ENCODE assay signal across 28 cellular contexts in the genomic region with DNA sequence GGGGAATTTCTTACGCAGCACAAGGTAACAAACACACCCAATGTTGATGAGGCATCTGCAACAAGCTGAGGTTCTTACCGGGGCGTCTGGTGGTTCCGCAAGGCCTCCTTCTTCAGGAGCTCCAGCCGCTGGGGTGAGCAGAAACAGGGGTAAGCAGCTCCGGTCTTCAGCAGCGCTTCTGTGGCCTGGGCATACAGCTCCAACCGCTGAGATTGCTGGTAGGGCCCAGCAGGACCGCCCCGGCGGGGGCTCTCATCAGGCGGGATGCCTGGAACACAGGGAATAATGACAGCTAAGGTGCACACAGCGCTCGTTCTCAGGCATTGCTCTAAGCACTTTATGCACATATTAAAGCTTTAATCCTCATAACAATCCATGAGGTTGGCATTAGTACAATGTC. TPM values are rescaled to one million over a fixed set of nuclear protein-coding genes. Genes with fewer than 3 reads are reported as not detected.
DNase-seq lines count a peak whose midpoint lies in the region; ATAC-seq, FAIRE-seq and TF ChIP-seq lines count a peak whose summit lies in the region.
"Had no signal": no experiment of that assay in that cellular context is flagged by ENCODE, and none has a peak within 500 bp of the region (broad histone marks: within the 10 kb centered on the region; RNA-seq: fewer than 3 reads in every experiment).

No MANE protein-coding gene starts in this region.

- H2AFZ ChIP-seq in HepG2 (ENCODE audit: low read length) = no peak overlapping the region
- H2AFZ ChIP-seq in IMR-90 (replicated peaks; ENCODE audit: low read length, poor library complexity) = no peak overlapping the region

- no peak overlapping the region for H3K4ac ChIP-seq in IMR-90 (ENCODE audit: low read depth, low read length)

- H3K27me3 ChIP-seq in HepG2 (ENCODE audit: control insufficient read depth in 1 of 2, insufficient read depth in 2 of 2, low read length in 2 of 2) (no peaks in the 10 kb centered on the region), right lobe of liver (no peaks in the 10 kb centered on the region), IMR-90 (ENCODE audit: control insufficient read depth, insufficient read depth, low read length) (no peaks in the 10 kb centered on the region), spleen (replicated peaks in 1 of 7) (no peaks in the 10 kb centered on the region)
- H3K27me3 ChIP-seq: BLaER1 treated with 17β-estradiol and CSF1 and Interleukin-3, amounts not matched to agents 10 nM and 100 nM had no signal

- no TSS peak for BruUV-seq in HepG2 (replicated peaks; lab: Mats Ljungman, UMichigan)
- BruUV-seq in IMR-90 (replicated peaks; lab: Mats Ljungman, UMichigan) = no TSS peak

- H3K9me3 ChIP-seq in HepG2 (ENCODE audit: low read length) (no peaks in the 10 kb centered on the region), right lobe of liver (no peaks in the 10 kb centered on the region), IMR-90 (ENCODE audit: control insufficient read depth, insufficient read depth, low read length) (no peaks in the 10 kb centered on the region), spleen (no peaks in the 10 kb centered on the region)
- H3K9me3 ChIP-seq: A549; BLaER1 treated with 17β-estradiol and CSF1 and Interleukin-3, amounts not matched to agents 10 nM and 100 nM; Caco-2 had no signal

- dilution Hi-C loops in IMR-90 (cut with HindIII; ENCODE audit: low sequenced_read_pairs, unreplicated experiment) = no loop called here

- H3K36me3 ChIP-seq in HepG2 (replicated peaks in 1 of 2; ENCODE audit: control insufficient read depth in 1 of 2, insufficient read depth in 2 of 2, low read length in 2 of 2) = peaks cover 45 to 71% of the 10 kb centered on the region in 2 experiments
- H3K36me3 ChIP-seq in right lobe of liver = peaks cover 0 to 52% (median 24%) of the 10 kb centered on the region in 4 donors
- H3K36me3 ChIP-seq in IMR-90 (ENCODE audit: control insufficient read depth, insufficient read depth, low read length) = peaks cover 49% of the 10 kb centered on the region
- H3K36me3 ChIP-seq in spleen = peaks cover 3 to 100% (median 78%) of the 10 kb centered on the region in 6 donors

- H3K79me2 ChIP-seq in HepG2 (ENCODE audit: insufficient read depth, low read length) = peaks cover 4% of the 10 kb centered on the region

- CTCF ChIA-PET in HepG2 (lab: Yijun Ruan, JAX; ENCODE audit: low intra/inter-chr PET ratio, low total read pairs) (no interaction called here), IMR-90 (lab: Yijun Ruan, JAX) (no interaction called here)

- 98% methylated on average over 14 of the region's 14 CpGs for WGBS in HepG2 (ENCODE audit: low lambda C conversion rate)
- no CpG with 5 or more reads among the region's 14 CpGs for WGBS in right lobe of liver (ENCODE audit: insufficient coverage, low coverage, low lambda C conversion rate, missing lambda C conversion rate)
- 96% methylated on average over 4 of the region's 14 CpGs; no CpG with 5 or more reads in 1 of the 2 experiments for WGBS in IMR-90 (ENCODE audit: extremely low coverage in 2 of 2, insufficient read length in 1 of 2), 2 experiments
- WGBS in spleen, 5 donors = 94 to 99% (median 97%) methylated on average over 8 to 14 of the region's 14 CpGs

- H3K4me3 Mint-ChIP-seq in chondrocyte (ENCODE audit: unreplicated experiment) = no peak overlapping the region
- H3K4me3 Mint-ChIP-seq: B cell; CD4-positive, alpha-beta T cell; CD8-positive, alpha-beta T cell had no signal

- H2BK5ac ChIP-seq in IMR-90 (ENCODE audit: low read depth, low read length, poor library complexity, severe bottlenecking) = no peak overlapping the region

- peak overlapping the region; percentile 42 for H2AK9ac ChIP-seq in IMR-90 (replicated peaks; ENCODE audit: low read depth, low read length, poor library complexity)

- POLR2A ChIA-PET in HepG2 (lab: Yijun Ruan, JAX) = interaction anchor here (3.3 kb wide), 1 partner anchor 13 kb away, joined by 16 read pairs; a partner anchor contains a TSS
- POLR2A ChIA-PET in IMR-90 (lab: Charles Lee; ENCODE audit: unreplicated experiment) = no interaction called here

- H2AK5ac ChIP-seq in IMR-90 (ENCODE audit: low read depth, low read length) = no peak overlapping the region

- TF ChIP-seq RAD21 in HepG2 (CRISPR knock-in tag; IDR thresholded peaks at IDR 0.05) (no peak), IMR-90 (IDR thresholded peaks at IDR 0.05; ENCODE audit: low read length) (no peak)

- H3K27me3 Mint-ChIP-seq in chondrocyte (ENCODE audit: low read depth) = no peaks in the 10 kb centered on the region
- H3K27me3 Mint-ChIP-seq: B cell; CD4-positive, alpha-beta T cell had no signal

- H3K9ac ChIP-seq in HepG2 (ENCODE audit: insufficient read depth, low read depth, low read length) (no peak overlapping the region), IMR-90 (ENCODE audit: low read depth, low read length) (no peak overlapping the region)
- H3K9ac ChIP-seq: BLaER1 treated with 17β-estradiol and CSF1 and Interleukin-3, amounts not matched to agents 10 nM and 100 nM had no signal

- no peak for DNase-seq in HepG2 (ENCODE audit: low spot score)
- no peak for DNase-seq in right lobe of liver
- no peak for DNase-seq in IMR-90
- DNase-seq in chondrocyte (ENCODE audit: low spot score) = peak; percentile 70
- peak; percentile 37 for DNase-seq in spleen
- DNase-seq in RKO (ENCODE audit: low spot score) = no peak
- DNase-seq in stimulated activated CD4-positive, alpha-beta T cell treated with anti-CD3 and anti-CD28 coated beads, Interleukin-12 subunit alpha, Interleukin-12 subunit beta, amount 100 ng/mL, for 4 hours = no peak
- DNase-seq: AML-193; Caco-2; Calu3; CD4-positive, alpha-beta T cell; CD8-positive, alpha-beta T cell; DMS 273 treated with DMSO at 0.1 percent for 48 hours; DMS153; DMS53; DMS79; DND-41; EL; GDM1 had no signal

- H4K91ac ChIP-seq in IMR-90 (ENCODE audit: insufficient read depth, low read depth, low read length) = no peak overlapping the region

- peaks cover 0 to 13% of the 10 kb centered on the region in 2 experiments; a peak in 2 of 4 replicates for H3K79me1 ChIP-seq in IMR-90 (ENCODE audit: low read depth in 1 of 2, low read length in 2 of 2)

- H3K27ac Mint-ChIP-seq in chondrocyte (ENCODE audit: unreplicated experiment) = no peak overlapping the region
- H3K27ac Mint-ChIP-seq: B cell; CD4-positive, alpha-beta T cell; CD8-positive, alpha-beta T cell had no signal

- no peaks in the 10 kb centered on the region for H3K4me1 Mint-ChIP-seq in chondrocyte (ENCODE audit: low read depth)
- H3K4me1 Mint-ChIP-seq: B cell had no signal

- H3K18ac ChIP-seq in IMR-90 (ENCODE audit: low read depth, low read length) = no peak overlapping the region

- no peak overlapping the region for H4K8ac ChIP-seq in IMR-90 (ENCODE audit: low read depth in 2 of 2, low read length in 2 of 2)

- intact Hi-C loops in HepG2 (cut with micrococcal nuclease; ENCODE audit: unreplicated experiment) (no loop called here), right lobe of liver (cut with DNase I) (no loop called here), IMR-90 (cut with micrococcal nuclease) (no loop called here), spleen (cut with DNase I; ENCODE audit: low total_unique reads) (no loop called here)

- FAIRE-seq in HepG2 (lab: Jason Lieb, UNC) = no peak
- FAIRE-seq: A549, GM12878, GM12892, GM18507 had no signal

- H3K9me1 ChIP-seq in IMR-90 (ENCODE audit: insufficient read depth, low read length) = no peaks in the 10 kb centered on the region

- H3K23ac ChIP-seq in IMR-90 (ENCODE audit: low read depth, low read length) = no peak overlapping the region

- H3K27ac ChIP-seq in HepG2 (ENCODE audit: extremely low read length, insufficient read depth, low read length) (no peak overlapping the region), right lobe of liver (no peak overlapping the region), IMR-90 (ENCODE audit: insufficient read depth, low read length) (no peak overlapping the region), spleen (no peak overlapping the region)
- H3K27ac ChIP-seq: 22Rv1; A549; BLaER1 treated with 17β-estradiol and CSF1 and Interleukin-3, amounts not matched to agents 10 nM and 100 nM; C4-2B had no signal

- no peak overlapping the region for H2BK15ac ChIP-seq in IMR-90 (ENCODE audit: low read depth, low read length)

- no peak overlapping the region for H2BK120ac ChIP-seq in IMR-90 (ENCODE audit: low read depth, low read length)

- H3K4me3 ChIP-seq in HepG2 (replicated peaks in 1 of 3; ENCODE audit: insufficient read depth in 1 of 3, low read depth in 2 of 3, low read length in 3 of 3) (no peak overlapping the region), right lobe of liver (no peak overlapping the region), IMR-90 (ENCODE audit: insufficient read depth, low read depth, low read length) (no peak overlapping the region), spleen (no peak overlapping the region)
- H3K4me3 ChIP-seq: A549; BLaER1 treated with 17β-estradiol and CSF1 and Interleukin-3, amounts not matched to agents 10 nM and 100 nM; GM12878 had no signal

- TF ChIP-seq EP300 in HepG2 (IDR thresholded peaks at IDR 0.05; ENCODE audit: low read depth in 2 of 2, low read length in 2 of 2) = no peak
- TF ChIP-seq EP300 in HepG2 (CRISPR knock-in tag; IDR thresholded peaks at IDR 0.05; ENCODE audit: borderline replicate concordance) = no peak

- TF ChIP-seq CTCF in HepG2 (CRISPR knock-in tag; IDR thresholded peaks at IDR 0.05) (no peak), right lobe of liver (IDR thresholded peaks at IDR 0.05) (no peak), IMR-90 (conservative IDR thresholded peaks at IDR 0.05; ENCODE audit: low read depth, low read length) (no peak), chondrocyte (IDR thresholded peaks at IDR 0.05) (no peak), spleen (IDR thresholded peaks at IDR 0.05 in 8 of 11, conservative IDR thresholded peaks at IDR 0.05 in 3 of 11) (no peak)

- no peak overlapping the region for H4K5ac ChIP-seq in IMR-90 (ENCODE audit: low read depth, low read length)

- H4K20me1 ChIP-seq in HepG2 (ENCODE audit: insufficient read depth, low read length) (no peaks in the 10 kb centered on the region), IMR-90 (ENCODE audit: insufficient read depth, low read length) (no peaks in the 10 kb centered on the region)

- H2BK20ac ChIP-seq in IMR-90 (ENCODE audit: low read depth, low read length) = no peak overlapping the region

- H3K4me1 ChIP-seq in HepG2 (ENCODE audit: insufficient read depth, low read length) = peaks cover 18% of the 10 kb centered on the region
- peaks cover 0 to 4% (median 0%) of the 10 kb centered on the region in 4 donors for H3K4me1 ChIP-seq in right lobe of liver
- no peaks in the 10 kb centered on the region for H3K4me1 ChIP-seq in IMR-90 (ENCODE audit: control insufficient read depth, insufficient read depth, low read length)
- H3K4me1 ChIP-seq in spleen = no peaks in the 10 kb centered on the region
- H3K4me1 ChIP-seq: Caco-2 had no signal

- no peak for TF ChIP-seq POLR2A in HepG2 (IDR thresholded peaks at IDR 0.05; ENCODE audit: insufficient read depth in 1 of 2, low read depth in 2 of 2, low read length in 2 of 2)
- no peak for TF ChIP-seq POLR2A in right lobe of liver (IDR thresholded peaks at IDR 0.05)
- no peak for TF ChIP-seq POLR2A in IMR-90 (IDR thresholded peaks at IDR 0.05; ENCODE audit: low read depth, low read length)
- TF ChIP-seq POLR2A in spleen (IDR thresholded peaks at IDR 0.05) = no peak

- H3K4me2 ChIP-seq in HepG2 (ENCODE audit: low read depth, low read length) (no peak overlapping the region), IMR-90 (ENCODE audit: low read depth, low read length) (no peak overlapping the region)
- H3K4me2 ChIP-seq: A549; BLaER1 treated with 17β-estradiol and CSF1 and Interleukin-3, amounts not matched to agents 10 nM and 100 nM had no signal

- peaks cover 28% of the 10 kb centered on the region for H3K36me3 Mint-ChIP-seq in chondrocyte (ENCODE audit: low read depth)

- no peak overlapping the region for H3K14ac ChIP-seq in IMR-90 (replicated peaks; ENCODE audit: low read depth, low read length)

- ATAC-seq in HepG2 (no peak), right lobe of liver (no peak), IMR-90 (ENCODE audit: low read depth) (no peak), GM19328 (IDR thresholded peaks at IDR 0.05; ENCODE audit: unreplicated experiment) (no peak)
- ATAC-seq: CD8-positive, alpha-beta T cell; GM12878 had no signal

- no peak overlapping the region for H3K56ac ChIP-seq in IMR-90 (ENCODE audit: extremely low read depth, insufficient read depth, low read length)

- H3K9me3 Mint-ChIP-seq in chondrocyte (ENCODE audit: low read depth) = no peaks in the 10 kb centered on the region
- H3K9me3 Mint-ChIP-seq: CD4-positive, alpha-beta T cell; CD8-positive, alpha-beta T cell had no signal

- in situ Hi-C loops in HepG2 (cut with HindIII; ENCODE audit: extremely low pct_ligation_motif_present, low pct_unique_long_range_greater_than_20kb) = no loop called here
- in situ Hi-C loops in IMR-90 (cut with MboI; ENCODE audit: low sequenced_read_pairs) = no loop called here

RNA-seq across cellular contexts. Expression of a gene that starts 12.7 kb away (rescaled TPM):
- total RNA-seq in HepG2 (2016; rRNA removed; fragmentation: Illumina TruSeq; extraction: Trizol) (80.4 and 84.2 TPM in 2 replicates), right lobe of liver (10 to 100 TPM; 14.9 to 47.7 (median 15.9) TPM), IMR-90 (2012; rRNA removed) (23.3 and 28.1 TPM in 2 replicates), chondrocyte (13.3 to 21.4 TPM (median 13.9 TPM) in 3 replicates), spleen (10 to 100 TPM; 10.7 to 21.8 (median 19.3) TPM)
- 18.1 and 20.7 TPM in 2 replicates for total RNA-seq in HepG2 (2016; cell fraction: cytosol; rRNA removed; fragmentation: Illumina TruSeq; extraction: Trizol; ENCODE audit: low read depth)
- total RNA-seq in HepG2 (2016; cell fraction: insoluble cytoplasmic fraction; rRNA removed; fragmentation: Illumina TruSeq; extraction: Trizol) = 79.1 and 84.4 TPM in 2 replicates
- 44.8 and 49.7 TPM in 2 replicates for total RNA-seq in HepG2 (2016; cell fraction: membrane; rRNA removed; fragmentation: Illumina TruSeq; extraction: Trizol)
- 64.8 and 79.0 TPM in 2 replicates for total RNA-seq in HepG2 (2016; cell fraction: nucleus; rRNA removed; fragmentation: Illumina TruSeq; extraction: Trizol)
- polyA plus RNA-seq in HepG2 (2011; rRNA removed) (49.4 and 54.7 TPM in 2 replicates), IMR-90 (2012; rRNA removed) (37.7 and 37.8 TPM in 2 replicates), spleen (10 to 100 TPM in 1 of 3 donors, 1 to 10 TPM in 2; 9.8 to 10.0 (median 9.9) TPM)
- polyA plus RNA-seq in HepG2 (2011; cell fraction: cytosol; rRNA removed) = 41.5 and 46.7 TPM in 2 replicates
- 131 and 162 TPM in 2 replicates for polyA plus RNA-seq in HepG2 (2011; cell fraction: nucleus; rRNA removed)
- 27.0 and 35.2 TPM in 2 replicates for polyA plus RNA-seq in HepG2 (2012)
- 8.2 and 10.2 TPM in 2 replicates for polyA plus RNA-seq in HepG2 (2016; cell fraction: cytosol; fragmentation: Illumina TruSeq; extraction: Trizol; ENCODE audit: low read depth)
- polyA plus RNA-seq in HepG2 (2016; cell fraction: insoluble cytoplasmic fraction; fragmentation: Illumina TruSeq; extraction: Trizol; ENCODE audit: low read depth) = 69.7 and 75.5 TPM in 2 replicates
- polyA plus RNA-seq in HepG2 (2016; cell fraction: membrane; fragmentation: Illumina TruSeq; extraction: Trizol; ENCODE audit: low read depth) = 20.9 and 22.2 TPM in 2 replicates
- polyA plus RNA-seq in HepG2 (2016; cell fraction: nucleus; fragmentation: Illumina TruSeq; extraction: Trizol; ENCODE audit: insufficient read depth, low read depth) = 59.4 and 64.9 TPM in 2 replicates
- 142 and 329 TPM in 2 replicates for polyA minus RNA-seq in HepG2 (2011; rRNA and poly(A)+ RNA removed; ENCODE audit: low replicate concordance)
- polyA minus RNA-seq in HepG2 (2011; cell fraction: cytosol; rRNA and poly(A)+ RNA removed) = 36.3 and 43.7 TPM in 2 replicates
- polyA minus RNA-seq in HepG2 (2011; cell fraction: nucleus; rRNA and poly(A)+ RNA removed) = 112 and 117 TPM in 2 replicates
- polyA plus RNA-seq in IMR-90 (2012; cell fraction: cytosol; rRNA removed) = 11.8 and 19.7 TPM in 2 replicates
- 32.3 and 45.8 TPM in 2 replicates for polyA plus RNA-seq in IMR-90 (2012; cell fraction: nucleus; rRNA removed; ENCODE audit: low replicate concordance)

RNA-seq across cellular contexts. Expression of a gene that starts 13.1 kb away (rescaled TPM):
- 111 and 142 TPM in 2 replicates for total RNA-seq in HepG2 (2016; rRNA removed; fragmentation: Illumina TruSeq; extraction: Trizol)
- 27.2 and 33.8 TPM in 2 replicates for total RNA-seq in HepG2 (2016; cell fraction: cytosol; rRNA removed; fragmentation: Illumina TruSeq; extraction: Trizol; ENCODE audit: low read depth)
- 112 and 143 TPM in 2 replicates for total RNA-seq in HepG2 (2016; cell fraction: insoluble cytoplasmic fraction; rRNA removed; fragmentation: Illumina TruSeq; extraction: Trizol)
- 46.0 and 47.2 TPM in 2 replicates for total RNA-seq in HepG2 (2016; cell fraction: membrane; rRNA removed; fragmentation: Illumina TruSeq; extraction: Trizol)
- 80.6 and 99.3 TPM in 2 replicates for total RNA-seq in HepG2 (2016; cell fraction: nucleus; rRNA removed; fragmentation: Illumina TruSeq; extraction: Trizol)
- polyA plus RNA-seq in HepG2 (2011; rRNA removed) = 97.6 and 100 TPM in 2 replicates
- polyA plus RNA-seq in HepG2 (2011; cell fraction: cytosol; rRNA removed) = 98.1 and 112 TPM in 2 replicates
- 129 and 137 TPM in 2 replicates for polyA plus RNA-seq in HepG2 (2011; cell fraction: nucleus; rRNA removed)
- 83.8 and 88.4 TPM in 2 replicates for polyA plus RNA-seq in HepG2 (2012)
- 31.2 and 32.8 TPM in 2 replicates for polyA plus RNA-seq in HepG2 (2016; cell fraction: cytosol; fragmentation: Illumina TruSeq; extraction: Trizol; ENCODE audit: low read depth)
- polyA plus RNA-seq in HepG2 (2016; cell fraction: insoluble cytoplasmic fraction; fragmentation: Illumina TruSeq; extraction: Trizol; ENCODE audit: low read depth) = 119 and 123 TPM in 2 replicates
- 30.0 and 32.3 TPM in 2 replicates for polyA plus RNA-seq in HepG2 (2016; cell fraction: membrane; fragmentation: Illumina TruSeq; extraction: Trizol; ENCODE audit: low read depth)
- 89.9 and 95.2 TPM in 2 replicates for polyA plus RNA-seq in HepG2 (2016; cell fraction: nucleus; fragmentation: Illumina TruSeq; extraction: Trizol; ENCODE audit: insufficient read depth, low read depth)
- 49.6 and 117 TPM in 2 replicates for polyA minus RNA-seq in HepG2 (2011; rRNA and poly(A)+ RNA removed; ENCODE audit: low replicate concordance)
- 61.7 and 68.8 TPM in 2 replicates for polyA minus RNA-seq in HepG2 (2011; cell fraction: cytosol; rRNA and poly(A)+ RNA removed)
- 155 and 167 TPM in 2 replicates for polyA minus RNA-seq in HepG2 (2011; cell fraction: nucleus; rRNA and poly(A)+ RNA removed)
- total RNA-seq in right lobe of liver = 10 to 100 TPM; 27.6 to 50.5 (median 37.4) TPM
- total RNA-seq in IMR-90 (2012; rRNA removed) = 39.3 and 48.9 TPM in 2 replicates
- 48.4 and 55.0 TPM in 2 replicates for polyA plus RNA-seq in IMR-90 (2012; rRNA removed)
- polyA plus RNA-seq in IMR-90 (2012; cell fraction: cytosol; rRNA removed) = 29.3 and 70.8 TPM in 2 replicates
- 68.5 and 100.0 TPM in 2 replicates for polyA plus RNA-seq in IMR-90 (2012; cell fraction: nucleus; rRNA removed; ENCODE audit: low replicate concordance)
- 103 to 107 TPM (median 105 TPM) in 3 replicates for total RNA-seq in chondrocyte
- 10 to 100 TPM; 39.0 to 63.7 (median 43.4) TPM for total RNA-seq in spleen
- polyA plus RNA-seq in spleen = 1 to 10 TPM; 4.2 to 9.1 (median 6.5) TPM

RNA-seq across cellular contexts. Expression of a gene that starts 34.1 kb away (rescaled TPM):
- total RNA-seq in HepG2 (2016; rRNA removed; fragmentation: Illumina TruSeq; extraction: Trizol) (69.8 and 93.1 TPM in 2 replicates), right lobe of liver (10 to 100 TPM; 19.2 to 31.7 (median 27.8) TPM), IMR-90 (2012; rRNA removed) (16.5 and 23.9 TPM in 2 replicates), chondrocyte (37.2 to 43.0 TPM (median 40.4 TPM) in 3 replicates), spleen (100 to 1,000 TPM; 131 to 179 (median 152) TPM)
- total RNA-seq in HepG2 (2016; cell fraction: cytosol; rRNA removed; fragmentation: Illumina TruSeq; extraction: Trizol; ENCODE audit: low read depth) = 52.6 and 57.4 TPM in 2 replicates
- 76.8 and 80.6 TPM in 2 replicates for total RNA-seq in HepG2 (2016; cell fraction: insoluble cytoplasmic fraction; rRNA removed; fragmentation: Illumina TruSeq; extraction: Trizol)
- 41.5 and 45.8 TPM in 2 replicates for total RNA-seq in HepG2 (2016; cell fraction: membrane; rRNA removed; fragmentation: Illumina TruSeq; extraction: Trizol)
- total RNA-seq in HepG2 (2016; cell fraction: nucleus; rRNA removed; fragmentation: Illumina TruSeq; extraction: Trizol) = 84.5 and 97.4 TPM in 2 replicates
- polyA plus RNA-seq in HepG2 (2011; rRNA removed) (51.5 and 52.3 TPM in 2 replicates), IMR-90 (2012; rRNA removed) (24.6 and 30.1 TPM in 2 replicates), spleen (10 to 100 TPM; 49.4 to 57.2 (median 56.6) TPM)
- polyA plus RNA-seq in HepG2 (2011; cell fraction: cytosol; rRNA removed) = 25.4 and 28.7 TPM in 2 replicates
- 184 and 204 TPM in 2 replicates for polyA plus RNA-seq in HepG2 (2011; cell fraction: nucleus; rRNA removed)
- polyA plus RNA-seq in HepG2 (2012) = 70.4 and 97.1 TPM in 2 replicates
- 4.7 and 5.8 TPM in 2 replicates for polyA plus RNA-seq in HepG2 (2016; cell fraction: cytosol; fragmentation: Illumina TruSeq; extraction: Trizol; ENCODE audit: low read depth)
- 87.5 and 99.8 TPM in 2 replicates for polyA plus RNA-seq in HepG2 (2016; cell fraction: insoluble cytoplasmic fraction; fragmentation: Illumina TruSeq; extraction: Trizol; ENCODE audit: low read depth)
- polyA plus RNA-seq in HepG2 (2016; cell fraction: membrane; fragmentation: Illumina TruSeq; extraction: Trizol; ENCODE audit: low read depth) = 11.1 and 11.7 TPM in 2 replicates
- polyA plus RNA-seq in HepG2 (2016; cell fraction: nucleus; fragmentation: Illumina TruSeq; extraction: Trizol; ENCODE audit: insufficient read depth, low read depth) = 238 and 249 TPM in 2 replicates
- 58.5 and 111 TPM in 2 replicates for polyA minus RNA-seq in HepG2 (2011; rRNA and poly(A)+ RNA removed; ENCODE audit: low replicate concordance)
- 31.9 and 47.6 TPM in 2 replicates for polyA minus RNA-seq in HepG2 (2011; cell fraction: cytosol; rRNA and poly(A)+ RNA removed)
- 134 and 143 TPM in 2 replicates for polyA minus RNA-seq in HepG2 (2011; cell fraction: nucleus; rRNA and poly(A)+ RNA removed)
- polyA plus RNA-seq in IMR-90 (2012; cell fraction: cytosol; rRNA removed) = 10.5 and 11.2 TPM in 2 replicates
- 35.3 and 69.6 TPM in 2 replicates for polyA plus RNA-seq in IMR-90 (2012; cell fraction: nucleus; rRNA removed; ENCODE audit: low replicate concordance)

RNA-seq across cellular contexts. Expression of a gene that starts 51.7 kb away (rescaled TPM):
- total RNA-seq in HepG2 (2016; rRNA removed; fragmentation: Illumina TruSeq; extraction: Trizol) = 601 and 760 TPM in 2 replicates
- total RNA-seq in HepG2 (2016; cell fraction: cytosol; rRNA removed; fragmentation: Illumina TruSeq; extraction: Trizol; ENCODE audit: low read depth) = 295 and 299 TPM in 2 replicates
- 602 and 798 TPM in 2 replicates for total RNA-seq in HepG2 (2016; cell fraction: insoluble cytoplasmic fraction; rRNA removed; fragmentation: Illumina TruSeq; extraction: Trizol)
- total RNA-seq in HepG2 (2016; cell fraction: membrane; rRNA removed; fragmentation: Illumina TruSeq; extraction: Trizol) = 285 and 300 TPM in 2 replicates
- total RNA-seq in HepG2 (2016; cell fraction: nucleus; rRNA removed; fragmentation: Illumina TruSeq; extraction: Trizol) = 185 and 192 TPM in 2 replicates
- polyA plus RNA-seq in HepG2 (2011; rRNA removed) = 192 and 221 TPM in 2 replicates
- 288 and 387 TPM in 2 replicates for polyA plus RNA-seq in HepG2 (2011; cell fraction: cytosol; rRNA removed)
- 84.1 and 87.7 TPM in 2 replicates for polyA plus RNA-seq in HepG2 (2011; cell fraction: nucleus; rRNA removed)
- polyA plus RNA-seq in HepG2 (2012) = 224 and 262 TPM in 2 replicates
- 233 and 257 TPM in 2 replicates for polyA plus RNA-seq in HepG2 (2016; cell fraction: cytosol; fragmentation: Illumina TruSeq; extraction: Trizol; ENCODE audit: low read depth)
- polyA plus RNA-seq in HepG2 (2016; cell fraction: insoluble cytoplasmic fraction; fragmentation: Illumina TruSeq; extraction: Trizol; ENCODE audit: low read depth) = 608 and 670 TPM in 2 replicates
- 191 and 215 TPM in 2 replicates for polyA plus RNA-seq in HepG2 (2016; cell fraction: membrane; fragmentation: Illumina TruSeq; extraction: Trizol; ENCODE audit: low read depth)
- 276 and 279 TPM in 2 replicates for polyA plus RNA-seq in HepG2 (2016; cell fraction: nucleus; fragmentation: Illumina TruSeq; extraction: Trizol; ENCODE audit: insufficient read depth, low read depth)
- polyA minus RNA-seq in HepG2 (2011; rRNA and poly(A)+ RNA removed; ENCODE audit: low replicate concordance) = 41.0 and 74.5 TPM in 2 replicates
- polyA minus RNA-seq in HepG2 (2011; cell fraction: cytosol; rRNA and poly(A)+ RNA removed) = 75.4 and 99.6 TPM in 2 replicates
- polyA minus RNA-seq in HepG2 (2011; cell fraction: nucleus; rRNA and poly(A)+ RNA removed) = 33.9 and 41.0 TPM in 2 replicates
- 10 to 100 TPM; 53.9 to 87.3 (median 63.9) TPM for total RNA-seq in right lobe of liver
- total RNA-seq in IMR-90 (2012; rRNA removed) = 114 and 117 TPM in 2 replicates
- polyA plus RNA-seq in IMR-90 (2012; rRNA removed) = 146 and 185 TPM in 2 replicates
- polyA plus RNA-seq in IMR-90 (2012; cell fraction: cytosol; rRNA removed) = 210 and 224 TPM in 2 replicates
- 44.0 and 64.7 TPM in 2 replicates for polyA plus RNA-seq in IMR-90 (2012; cell fraction: nucleus; rRNA removed; ENCODE audit: low replicate concordance)
- 62.5 to 79.2 TPM (median 62.6 TPM) in 3 replicates for total RNA-seq in chondrocyte
- 10 to 100 TPM; 40.1 to 91.0 (median 49.0) TPM for total RNA-seq in spleen
- polyA plus RNA-seq in spleen = 100 to 1,000 TPM in 1 of 3 donors, 10 to 100 TPM in 2; 71.7 to 140 (median 98.1) TPM

Comparison
In these comparisons a context has a peak if more than half of its experiments do, and no peak if none do; other contexts are left out.
1. DNase-seq: peak in chondrocyte (single experiment) and spleen (single experiment); none in HepG2 (single experiment), right lobe of liver (0 of 3), IMR-90 (single experiment), RKO (single experiment) and stimulated activated CD4-positive, alpha-beta T cell treated with anti-CD3 and anti-CD28 coated beads, Interleukin-12 subunit alpha, Interleukin-12 subunit beta, amount 100 ng/mL, for 4 hours (single experiment).